23 cellular contexts compared by ENCODE assay signal in genomic region chr2:67842375-67842959, GRCh38.
A peak's percentile ranks its signal among the peaks of the same experiment; 100 is the strongest.
DNase-seq lines count a peak whose midpoint lies in the region; ATAC-seq and TF ChIP-seq lines count a peak whose summit lies in the region.
"Had no signal": no experiment of that assay in that cellular context is flagged by ENCODE, and none has a peak within 500 bp of the region (broad histone marks: within the 10 kb centered on the region; RNA-seq: fewer than 3 reads in every experiment).

No MANE protein-coding gene starts in this region.

- peaks cover 4% of the 10 kb centered on the region for H3K27me3 Mint-ChIP-seq in activated CD4-positive, alpha-beta T cell treated with anti-CD3 and anti-CD28 coated beads, Interleukin-2, amount 10 ng/mL, durations not matched to agents 24 days and 14 days

- H3K9me3 ChIP-seq in BE2C (no peaks in the 10 kb centered on the region), SK-N-SH (no peaks in the 10 kb centered on the region), sigmoid colon (no peaks in the 10 kb centered on the region)
- H3K9me3 ChIP-seq: BLaER1 treated with 17β-estradiol and CSF1 and Interleukin-3, amounts not matched to agents 10 nM and 100 nM; SJSA1 had no signal

- H3F3A ChIP-seq in SK-N-SH (replicated peaks; ENCODE audit: insufficient read depth): peaks cover 4% of the 10 kb centered on the region

- H3K27ac ChIP-seq in SK-N-SH (ENCODE audit: low read depth in 2 of 2, low read length in 1 of 2) (peak overlapping the region in 1 of 2 experiments; percentile 85; a peak in 2 of 4 replicates), sigmoid colon (peak overlapping the region in 3 of 4 donors; percentile 14 to 40 (median 34))
- H3K27ac ChIP-seq: BLaER1 treated with 17β-estradiol and CSF1 and Interleukin-3, amounts not matched to agents 10 nM and 100 nM; PC-9; SJSA1 had no signal

- H3K4me3 Mint-ChIP-seq in activated CD4-positive, alpha-beta T cell treated with anti-CD3 and anti-CD28 coated beads, Interleukin-2, amount 10 ng/mL, durations not matched to agents 24 days and 14 days: no peak overlapping the region
- H3K4me3 Mint-ChIP-seq: CD4-positive, alpha-beta T cell; H9 had no signal

- peak in 1 of 2 experiments; percentile 89; a peak in 2 of 4 replicates for TF ChIP-seq EP300 in SK-N-SH (IDR thresholded peaks at IDR 0.05; ENCODE audit: borderline replicate concordance in 1 of 2, low read depth in 1 of 2, low read length in 1 of 2)
- no peak for TF ChIP-seq EP300 in sigmoid colon (IDR thresholded peaks at IDR 0.05)

- H3K4me1 ChIP-seq in BE2C (peaks cover 4% of the 10 kb centered on the region), SK-N-SH (ENCODE audit: control insufficient read depth in 1 of 2, insufficient read depth in 2 of 2, low read depth in 1 of 2, low read length in 1 of 2) (peaks cover 10 to 28% of the 10 kb centered on the region in 2 experiments; a peak in 3 of 4 replicates), sigmoid colon (peaks cover 0 to 30% (median 8%) of the 10 kb centered on the region in 4 donors)

- H4K20me1 ChIP-seq in SK-N-SH (ENCODE audit: insufficient read depth): no peaks in the 10 kb centered on the region
- H4K20me1 ChIP-seq: BLaER1 treated with 17β-estradiol and CSF1 and Interleukin-3, amounts not matched to agents 10 nM and 100 nM had no signal

- TF ChIP-seq POLR2A in sigmoid colon (IDR thresholded peaks at IDR 0.05): no peak

- WGBS in SK-N-SH (ENCODE audit: low lambda C conversion rate): 68% methylated on average over 9 of the region's 9 CpGs
- WGBS in sigmoid colon, 2 donors: 54 to 76% methylated on average over 9 of the region's 9 CpGs

- no peak overlapping the region for H3K27ac Mint-ChIP-seq in activated CD4-positive, alpha-beta T cell treated with anti-CD3 and anti-CD28 coated beads, Interleukin-2, amount 10 ng/mL, durations not matched to agents 24 days and 14 days
- H3K27ac Mint-ChIP-seq: CD4-positive, alpha-beta T cell had no signal

- H3K9ac ChIP-seq in SK-N-SH: no peak overlapping the region
- H3K9ac ChIP-seq: BLaER1 treated with 17β-estradiol and CSF1 and Interleukin-3, amounts not matched to agents 10 nM and 100 nM had no signal

- 0 out of 2 replicates have a peak, but pooled peaks have one; percentile 15 for TF ChIP-seq RAD21 in SK-N-SH (IDR thresholded peaks at IDR 0.05; ENCODE audit: low read length)

- no peak for ATAC-seq in HG03442 (IDR thresholded peaks at IDR 0.05; ENCODE audit: unreplicated experiment)
- no peak for ATAC-seq in HG02938 (IDR thresholded peaks at IDR 0.05; ENCODE audit: unreplicated experiment)

- CTCF ChIA-PET in SK-N-SH (lab: Yijun Ruan, JAX): interaction anchor here (0.8 to 11.7 kb wide), 9 partner anchors 11 to 1413 kb away, joined by 3 to 150 read pairs (median 18); partner anchors contain the start of gene MEIS1

- H3K4me2 ChIP-seq in SK-N-SH: no peak overlapping the region
- H3K4me2 ChIP-seq: BLaER1 treated with 17β-estradiol and CSF1 and Interleukin-3, amounts not matched to agents 10 nM and 100 nM; PC-9 had no signal

- intact Hi-C loops in sigmoid colon (cut with DNase I): loop anchor here (5.0 to 10.0 kb wide), 5 partner anchors 518 to 1410 kb away; no protein-coding TSS in a partner anchor
- intact Hi-C loops in activated CD4-positive, alpha-beta T cell treated with anti-CD3 and anti-CD28 coated beads, Interleukin-2, amount 10 ng/mL, durations not matched to agents 24 days and 14 days (cut with micrococcal nuclease): loop anchor here (10.0 kb wide), 1 partner anchor 1408 kb away; the partner anchor contains the start of gene MEIS1

- H2AFZ ChIP-seq in SK-N-SH (ENCODE audit: low read depth): no peak overlapping the region
- H2AFZ ChIP-seq: PC-9 had no signal

- H3K36me3 Mint-ChIP-seq in activated CD4-positive, alpha-beta T cell treated with anti-CD3 and anti-CD28 coated beads, Interleukin-2, amount 10 ng/mL, durations not matched to agents 24 days and 14 days (ENCODE audit: low read depth): no peaks in the 10 kb centered on the region

- H3K9me2 ChIP-seq in SK-N-SH: no peaks in the 10 kb centered on the region

- DNase-seq in BE2C (peak; percentile 17), SK-N-SH (peak; percentile 25), fibroblast of the aortic adventitia (ENCODE audit: low read depth) (peak; percentile 17), sigmoid colon (no peak), dermis blood vessel endothelial cell (no peak)
- no peak for DNase-seq in activated CD4-positive, alpha-beta T cell treated with anti-CD3 and anti-CD28 coated beads, Interleukin-2, amount 10 ng/mL, durations not matched to agents 24 days and 14 days
- DNase-seq: CD4-positive, alpha-beta T cell; H9; Karpas-422; NCI-H1105; NCI-H146; NCI-H1930; NCI-H2107; NCI-H446; NCI-H524 treated with DMSO at 0.1 percent for 48 hours; NCI-H82; NK-92 treated with Interleukin-12 subunit alpha and Interleukin-12 subunit beta, amount 100 ng/mL, for 24 hours; PC-9; Right ventricle myocardium superior had no signal

- no peaks in the 10 kb centered on the region for H3K4me1 Mint-ChIP-seq in activated CD4-positive, alpha-beta T cell treated with anti-CD3 and anti-CD28 coated beads, Interleukin-2, amount 10 ng/mL, durations not matched to agents 24 days and 14 days

- H3K79me2 ChIP-seq in SK-N-SH (ENCODE audit: insufficient read depth): no peaks in the 10 kb centered on the region

- POLR2A ChIA-PET in SK-N-SH (lab: Yijun Ruan, JAX): interaction anchor here (0.6 to 1.2 kb wide), 2 partner anchors 11 to 1408 kb away, joined by 3 to 5 read pairs; partner anchors contain the start of gene MEIS1

- TF ChIP-seq CTCF in BE2C (IDR thresholded peaks at IDR 0.05; ENCODE audit: low read depth, low read length) (no peak), SK-N-SH (IDR thresholded peaks at IDR 0.05) (no peak), fibroblast of the aortic adventitia (IDR thresholded peaks at IDR 0.05; ENCODE audit: insufficient read depth, low read length) (no peak), sigmoid colon (IDR thresholded peaks at IDR 0.05) (no peak)

- H3K4me3 ChIP-seq in BE2C (ENCODE audit: low read depth, low read length): no peak overlapping the region
- H3K4me3 ChIP-seq in SK-N-SH (ENCODE audit: low read depth in 2 of 2, low read length in 1 of 2): no peak overlapping the region
- H3K4me3 ChIP-seq in fibroblast of the aortic adventitia (ENCODE audit: low read depth, low read length): no peak overlapping the region
- H3K4me3 ChIP-seq in sigmoid colon: no peak overlapping the region
- H3K4me3 ChIP-seq: BLaER1 treated with 17β-estradiol and CSF1 and Interleukin-3, amounts not matched to agents 10 nM and 100 nM; PC-9; SJSA1 had no signal

- no peaks in the 10 kb centered on the region for H3K27me3 ChIP-seq in BE2C
- H3K27me3 ChIP-seq in SK-N-SH (ENCODE audit: insufficient read depth): no peaks in the 10 kb centered on the region
- H3K27me3 ChIP-seq in sigmoid colon: no peaks in the 10 kb centered on the region
- H3K27me3 ChIP-seq: BLaER1 treated with 17β-estradiol and CSF1 and Interleukin-3, amounts not matched to agents 10 nM and 100 nM; SJSA1 had no signal

- no peaks in the 10 kb centered on the region for H3K36me3 ChIP-seq in BE2C
- H3K36me3 ChIP-seq in SK-N-SH (replicated peaks in 1 of 2; ENCODE audit: control insufficient read depth in 1 of 2, insufficient read depth in 2 of 2, low read length in 1 of 2): no peaks in the 10 kb centered on the region
- no peaks in the 10 kb centered on the region for H3K36me3 ChIP-seq in sigmoid colon
- H3K36me3 ChIP-seq: BLaER1 treated with 17β-estradiol and CSF1 and Interleukin-3, amounts not matched to agents 10 nM and 100 nM; SJSA1 had no signal

- no peaks in the 10 kb centered on the region for H3K9me3 Mint-ChIP-seq in activated CD4-positive, alpha-beta T cell treated with anti-CD3 and anti-CD28 coated beads, Interleukin-2, amount 10 ng/mL, durations not matched to agents 24 days and 14 days
- H3K9me3 Mint-ChIP-seq: CD4-positive, alpha-beta T cell; H9 had no signal

TF ChIP-seq in SK-N-SH, 30 proteins besides CTCF, POLR2A, EP300 and RAD21 (continues in another document):
- TF ChIP-seq RCOR1 (IDR thresholded peaks at IDR 0.05; ENCODE audit: low read length): peak; percentile 68; the same call in 1 of the 2 replicates
- TF ChIP-seq NFIC (IDR thresholded peaks at IDR 0.05; ENCODE audit: borderline replicate concordance): no peak
- no peak for TF ChIP-seq USF1 (IDR thresholded peaks at IDR 0.05; ENCODE audit: borderline replicate concordance, low read depth)
- no peak for TF ChIP-seq MEF2A (IDR thresholded peaks at IDR 0.05; ENCODE audit: borderline replicate concordance, low read depth)
- no peak for TF ChIP-seq SMC3 (IDR thresholded peaks at IDR 0.05; ENCODE audit: low read depth, low read length)
- no peak for TF ChIP-seq ELF1 (IDR thresholded peaks at IDR 0.05)
- no peak for TF ChIP-seq REST (IDR thresholded peaks at IDR 0.05; ENCODE audit: low read depth, low read length)
- TF ChIP-seq FOXJ3 (CRISPR knock-in tag; IDR thresholded peaks at IDR 0.05): peak; percentile 52; the same call in 1 of the 2 replicates

Comparison
In these comparisons a context has a peak if more than half of its experiments do, and no peak if none do; other contexts are left out.
1. DNase-seq: peak in BE2C (single experiment), SK-N-SH (single experiment) and fibroblast of the aortic adventitia (single experiment); none in sigmoid colon (single experiment), activated CD4-positive, alpha-beta T cell treated with anti-CD3 and anti-CD28 coated beads, Interleukin-2, amount 10 ng/mL, durations not matched to agents 24 days and 14 days (single experiment) and dermis blood vessel endothelial cell (single experiment).